Comparison of ENCODE assay signal across 36 cellular contexts in the genomic region with DNA sequence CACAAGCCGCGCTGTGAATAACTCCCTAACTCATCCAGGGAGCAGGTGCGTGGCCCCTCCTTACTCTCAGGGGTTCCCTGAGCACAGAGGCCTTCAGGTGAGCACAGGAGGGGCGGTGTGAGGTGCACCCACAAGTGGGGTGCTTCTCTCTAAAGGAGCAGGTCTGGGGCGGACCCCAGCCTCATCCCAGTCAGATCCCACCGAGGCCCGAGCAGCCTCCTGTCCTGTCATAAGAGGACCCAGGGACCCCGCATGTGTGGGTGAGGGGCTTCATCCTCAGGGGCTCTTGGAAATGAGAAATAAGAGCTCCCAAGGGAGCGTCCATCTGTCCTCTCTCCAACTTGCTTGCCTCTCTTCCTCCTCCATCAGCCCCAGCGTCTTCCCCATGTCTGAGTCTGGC. TPM values are rescaled to one million over a fixed set of nuclear protein-coding genes. Genes with fewer than 3 reads are reported as not detected.
"Had no signal": no experiment of that assay in that cellular context is flagged by ENCODE, and none has a peak within 500 bp of the region (broad histone marks: within the 10 kb centered on the region; RNA-seq: fewer than 3 reads in every experiment).

No MANE protein-coding gene starts in this region.

- H3K36me3 Mint-ChIP-seq: activated CD4-positive, alpha-beta memory T cell treated with anti-CD3 and anti-CD28 coated beads for 36 hours; activated naive CD4-positive, alpha-beta T cell treated with anti-CD3 and anti-CD28 coated beads, Interleukin-2, amount 50 U/mL, for 72 hours had no signal

- H3K27ac ChIP-seq: adrenal gland, body of pancreas, breast epithelium, VCaP had no signal

- H3K9me3 ChIP-seq: adrenal gland, body of pancreas, breast epithelium had no signal

- DNase-seq: activated B cell treated with CpG ODN at 0.5 μM for 24 hours; activated CD4-positive, alpha-beta memory T cell treated with anti-CD3 and anti-CD28 coated beads for 36 hours; activated CD4-positive, alpha-beta T cell treated with anti-CD3 and anti-CD28 coated beads for 4 hours; activated CD4-positive, alpha-beta T cell treated with anti-CD3 and anti-CD28 coated beads, Interleukin-2, amount 50 U/mL, for 1 hour; activated CD4-positive, CD25-positive, alpha-beta regulatory T cell treated with anti-CD3 and anti-CD28 coated beads, Interleukin-2, amount 50 U/mL, for 72 hours; activated gamma-delta T cell; activated naive CD4-positive, alpha-beta T cell treated with anti-CD3 and anti-CD28 coated beads for 36 hours; activated T-cell treated with anti-CD3 and anti-CD28 coated beads, Interleukin-2, amount 50 U/mL, for 24 hours; adrenal gland; body of pancreas; cerebellar nuclear complex; NCI-H1092 treated with DMSO at 0.1 percent for 48 hours; NCI-H1417; NCI-H146; NCI-H187; NCI-H2029 treated with DMSO at 0.1 percent for 48 hours; NCI-H2107; NCI-H2171; NCI-H2227 treated with DMSO at 0.1 percent for 48 hours; NCI-H446; NCI-H510A treated with DMSO at 0.1 percent for 48 hours; NCI-H69; RPMI8226; SIG-M5; T-helper 1 cell; T-helper 9 cell had no signal

- H3K36me3 ChIP-seq: adrenal gland, breast epithelium had no signal

- H3K27me3 ChIP-seq: body of pancreas had no signal

- H3K27ac Mint-ChIP-seq: activated B cell treated with CpG ODN at 0.5 μM for 24 hours; activated CD4-positive, alpha-beta memory T cell treated with anti-CD3 and anti-CD28 coated beads for 36 hours; activated naive CD4-positive, alpha-beta T cell treated with anti-CD3 and anti-CD28 coated beads for 36 hours; activated naive CD4-positive, alpha-beta T cell treated with anti-CD3 and anti-CD28 coated beads, Interleukin-2, amount 50 U/mL, for 72 hours; activated T-cell treated with anti-CD3 and anti-CD28 coated beads, Interleukin-2, amount 50 U/mL, for 24 hours; activated T-helper 2 cell treated with anti-CD3 and anti-CD28 coated beads, Interferon-gamma antibody, Interleukin-2, Interleukin-4, amounts not matched to agents 10 μg/mL and 5 μg/mL and 100 μg/mL, durations not matched to agents 14 hours and 24 hours and 36 hours had no signal

- H3K9me3 Mint-ChIP-seq: activated B cell treated with CpG ODN at 0.5 μM for 24 hours; activated CD4-positive, alpha-beta memory T cell treated with anti-CD3 and anti-CD28 coated beads for 36 hours; activated naive CD4-positive, alpha-beta T cell treated with anti-CD3 and anti-CD28 coated beads for 36 hours; activated naive CD4-positive, alpha-beta T cell treated with anti-CD3 and anti-CD28 coated beads, Interleukin-2, amount 50 U/mL, for 72 hours; activated T-cell treated with anti-CD3 and anti-CD28 coated beads, Interleukin-2, amount 50 U/mL, for 24 hours; activated T-helper 2 cell treated with anti-CD3 and anti-CD28 coated beads, Interferon-gamma antibody, Interleukin-2, Interleukin-4, amounts not matched to agents 10 μg/mL and 5 μg/mL and 100 μg/mL, durations not matched to agents 14 hours and 24 hours and 36 hours had no signal

- H3K4me3 ChIP-seq: adrenal gland, body of pancreas, breast epithelium had no signal

- ATAC-seq: activated naive CD4-positive, alpha-beta T cell treated with anti-CD3 and anti-CD28 coated beads, Interleukin-2, amount 50 U/mL, for 72 hours; body of pancreas; SK-N-SH treated with all-trans-retinoic acid at 6 μM for 48 hours had no signal

- H3K4me3 Mint-ChIP-seq: activated B cell treated with CpG ODN at 0.5 μM for 24 hours; activated CD4-positive, alpha-beta memory T cell treated with anti-CD3 and anti-CD28 coated beads for 36 hours; activated naive CD4-positive, alpha-beta T cell treated with anti-CD3 and anti-CD28 coated beads for 36 hours; activated T-cell treated with anti-CD3 and anti-CD28 coated beads, Interleukin-2, amount 50 U/mL, for 24 hours had no signal

- H3K4me1 ChIP-seq: adrenal gland, body of pancreas, breast epithelium had no signal

RNA-seq across cellular contexts. Expression of gene LILRA5, which starts 3.0 kb away (rescaled TPM):
- total RNA-seq: activated CD4-positive, alpha-beta memory T cell treated with anti-CD3 and anti-CD28 coated beads for 36 hours; activated CD8-positive, alpha-beta memory T cell treated with anti-CD3 and anti-CD28 coated beads for 36 hours; activated naive CD4-positive, alpha-beta T cell treated with anti-CD3 and anti-CD28 coated beads for 36 hours; activated naive CD4-positive, alpha-beta T cell treated with anti-CD3 and anti-CD28 coated beads, Interleukin-2, amount 50 U/mL, for 72 hours; activated T-helper 2 cell treated with anti-CD3 and anti-CD28 coated beads, Interferon-gamma antibody, Interleukin-2, Interleukin-4, amounts not matched to agents 10 μg/mL and 5 μg/mL and 100 μg/mL, durations not matched to agents 14 hours and 24 hours and 36 hours; astrocyte; M059J; SK-MEL-5 had no signal

RNA-seq across cellular contexts. Expression of gene LILRA4, which starts 23.0 kb away (rescaled TPM):
- total RNA-seq: activated CD4-positive, alpha-beta memory T cell treated with anti-CD3 and anti-CD28 coated beads for 36 hours; activated CD8-positive, alpha-beta memory T cell treated with anti-CD3 and anti-CD28 coated beads for 36 hours; activated naive CD4-positive, alpha-beta T cell treated with anti-CD3 and anti-CD28 coated beads for 36 hours; activated naive CD4-positive, alpha-beta T cell treated with anti-CD3 and anti-CD28 coated beads, Interleukin-2, amount 50 U/mL, for 72 hours; activated T-helper 2 cell treated with anti-CD3 and anti-CD28 coated beads, Interferon-gamma antibody, Interleukin-2, Interleukin-4, amounts not matched to agents 10 μg/mL and 5 μg/mL and 100 μg/mL, durations not matched to agents 14 hours and 24 hours and 36 hours; astrocyte; body of pancreas; cardiac septum; M059J; SK-MEL-5 had no signal
- polyA plus RNA-seq: adrenal gland had no signal

RNA-seq across cellular contexts. Expression of gene LILRB2, which starts 35.0 kb away (rescaled TPM):
- total RNA-seq: activated CD4-positive, alpha-beta memory T cell treated with anti-CD3 and anti-CD28 coated beads for 36 hours; activated CD8-positive, alpha-beta memory T cell treated with anti-CD3 and anti-CD28 coated beads for 36 hours; activated naive CD4-positive, alpha-beta T cell treated with anti-CD3 and anti-CD28 coated beads for 36 hours; activated naive CD4-positive, alpha-beta T cell treated with anti-CD3 and anti-CD28 coated beads, Interleukin-2, amount 50 U/mL, for 72 hours; activated T-helper 2 cell treated with anti-CD3 and anti-CD28 coated beads, Interferon-gamma antibody, Interleukin-2, Interleukin-4, amounts not matched to agents 10 μg/mL and 5 μg/mL and 100 μg/mL, durations not matched to agents 14 hours and 24 hours and 36 hours; astrocyte; M059J; SK-MEL-5 had no signal

RNA-seq across cellular contexts. Expression of gene LAIR1, which starts 48.8 kb away (rescaled TPM):
- total RNA-seq: astrocyte, SK-MEL-5 had no signal

RNA-seq across cellular contexts. Expression of gene LILRB5, which starts 58.9 kb away (rescaled TPM):
- total RNA-seq: activated CD4-positive, alpha-beta memory T cell treated with anti-CD3 and anti-CD28 coated beads for 36 hours; activated CD8-positive, alpha-beta memory T cell treated with anti-CD3 and anti-CD28 coated beads for 36 hours; activated naive CD4-positive, alpha-beta T cell treated with anti-CD3 and anti-CD28 coated beads for 36 hours; activated naive CD4-positive, alpha-beta T cell treated with anti-CD3 and anti-CD28 coated beads, Interleukin-2, amount 50 U/mL, for 72 hours; astrocyte; M059J; SK-MEL-5 had no signal
